In genomic region chr10:121926157-121926556, GRCh38 we compare ENCODE assay signal across 8 cellular contexts. TPM values are rescaled to one million over a fixed set of nuclear protein-coding genes. Genes with fewer than 3 reads are reported as not detected.
DNase-seq lines count a peak whose midpoint lies in the region; ATAC-seq and TF ChIP-seq lines count a peak whose summit lies in the region.

No MANE protein-coding gene starts in this region.

- TF ChIP-seq CTCF in Caco-2 (IDR thresholded peaks at IDR 0.05; ENCODE audit: insufficient read depth in 1 of 2, low read depth in 1 of 2, low read length in 1 of 2, severe bottlenecking in 1 of 2, unreplicated experiment in 1 of 2) (no peak), MM.1S (IDR thresholded peaks at IDR 0.05; ENCODE audit: low read length) (no peak), endodermal cell (conservative IDR thresholded peaks at IDR 0.05) (no peak), neutrophil (IDR thresholded peaks at IDR 0.05) (no peak)

- H3K4me3 Mint-ChIP-seq in Caco-2 (ENCODE audit: unreplicated experiment) (peak overlapping the region; percentile 82), endodermal cell (peak overlapping the region; percentile 92)

- H3K27me3 Mint-ChIP-seq in Caco-2 (ENCODE audit: insufficient read depth, unreplicated experiment) (no peaks in the 10 kb centered on the region), endodermal cell (ENCODE audit: insufficient read depth) (no peaks in the 10 kb centered on the region)

- ATAC-seq in GM21390 (IDR thresholded peaks at IDR 0.05; ENCODE audit: unreplicated experiment) = no peak

- H3K4me1 Mint-ChIP-seq in Caco-2 (ENCODE audit: low read depth, unreplicated experiment) (peaks cover 29% of the 10 kb centered on the region), endodermal cell (peaks cover 23% of the 10 kb centered on the region)

- TSS peak; percentile 15 for BruUV-seq in Caco-2 (replicated peaks; lab: Mats Ljungman, UMichigan)

- peaks cover 5% of the 10 kb centered on the region; the same call in 1 of the 2 replicates for H3F3A ChIP-seq in MM.1S (ENCODE audit: insufficient read depth, low read length)

- H3K27ac Mint-ChIP-seq in Caco-2 (ENCODE audit: unreplicated experiment) = peak overlapping the region; percentile 97
- no peak overlapping the region for H3K27ac Mint-ChIP-seq in endodermal cell

- in situ Hi-C loops in KBM-7 (cut with MboI; ENCODE audit: low pct_unique_long_range_greater_than_20kb, low sequenced_read_pairs) = no loop called here

- intact Hi-C loops in Caco-2 (cut with micrococcal nuclease; ENCODE audit: unreplicated experiment) = loop anchor here (5.0 kb wide), 2 partner anchors 126 to 201 kb away; no protein-coding TSS in a partner anchor

- CTCF ChIA-PET in Caco-2 (lab: Charles Lee) = no interaction called here

- H3K36me3 Mint-ChIP-seq in Caco-2 (ENCODE audit: insufficient read depth, unreplicated experiment) (peaks cover 51% of the 10 kb centered on the region), endodermal cell (ENCODE audit: low read depth) (peaks cover 17% of the 10 kb centered on the region)

- H3K9ac ChIP-seq in MM.1S (ENCODE audit: low read length) (no peak overlapping the region), endodermal cell (ENCODE audit: extremely low read depth, low read length, poor library complexity, severe bottlenecking) (no peak overlapping the region)

- H3K36me3 ChIP-seq in Caco-2 (ENCODE audit: control insufficient read depth, insufficient read depth, low read length) = peaks cover 3% of the 10 kb centered on the region; the same call in 1 of the 2 replicates
- no peaks in the 10 kb centered on the region for H3K36me3 ChIP-seq in MM.1S (replicated peaks; ENCODE audit: insufficient read depth, low read length)
- H3K36me3 ChIP-seq in endodermal cell (ENCODE audit: control insufficient read depth, insufficient read depth, low read length) = peaks cover 16% of the 10 kb centered on the region
- H3K36me3 ChIP-seq in neutrophil = peaks cover 21% of the 10 kb centered on the region

- no peaks in the 10 kb centered on the region for H4K20me1 ChIP-seq in MM.1S (ENCODE audit: insufficient read depth, low read length)

- no peak overlapping the region for H2AFZ ChIP-seq in MM.1S (ENCODE audit: low read length)

- no peaks in the 10 kb centered on the region for H3K9me3 ChIP-seq in Caco-2
- H3K9me3 ChIP-seq in MM.1S (replicated peaks; ENCODE audit: insufficient read depth, low read length) = no peaks in the 10 kb centered on the region
- no peaks in the 10 kb centered on the region for H3K9me3 ChIP-seq in endodermal cell (ENCODE audit: control insufficient read depth, low read length)
- no peaks in the 10 kb centered on the region for H3K9me3 ChIP-seq in neutrophil

- peak overlapping the region; percentile 89 for H3K4me2 ChIP-seq in MM.1S (ENCODE audit: low read depth, low read length)

- no peak for DNase-seq in Caco-2
- no peak for DNase-seq in MM.1S
- no peak for DNase-seq in endodermal cell
- DNase-seq in superior temporal gyrus (ENCODE audit: extremely low spot score) = no peak
- DNase-seq in KBM-7 = no peak
- no peak for DNase-seq in AML-193 (lab: John Stamatoyannopoulos, UW)

- H3K27me3 ChIP-seq in Caco-2 (replicated peaks; ENCODE audit: control insufficient read depth, insufficient read depth, low read length) (no peaks in the 10 kb centered on the region), MM.1S (replicated peaks; ENCODE audit: insufficient read depth, low read length) (no peaks in the 10 kb centered on the region), endodermal cell (ENCODE audit: control insufficient read depth, insufficient read depth, low read length, poor library complexity, severe bottlenecking) (no peaks in the 10 kb centered on the region), neutrophil (no peaks in the 10 kb centered on the region)

- peaks cover 36% of the 10 kb centered on the region for H3K79me2 ChIP-seq in MM.1S (ENCODE audit: low read length)

- H3K9me3 Mint-ChIP-seq in Caco-2 (ENCODE audit: unreplicated experiment) (no peaks in the 10 kb centered on the region), endodermal cell (no peaks in the 10 kb centered on the region)

- POLR2A ChIA-PET in Caco-2 (lab: Charles Lee) = interaction anchor here (0.6 kb wide), 1 partner anchor 187 kb away, joined by 4 read pairs; no protein-coding TSS in a partner anchor

- no peaks in the 10 kb centered on the region for H3K9me2 ChIP-seq in MM.1S (replicated peaks; ENCODE audit: insufficient read depth, low read length)

- H3K4me1 ChIP-seq in Caco-2 (peaks cover 40% of the 10 kb centered on the region), MM.1S (ENCODE audit: low read length) (peaks cover 3% of the 10 kb centered on the region; the same call in 1 of the 2 replicates), endodermal cell (ENCODE audit: control insufficient read depth, insufficient read depth, low read length) (peaks cover 23% of the 10 kb centered on the region), neutrophil (ENCODE audit: control insufficient read depth in 1 of 2, insufficient read depth in 1 of 2, low read depth in 1 of 2, low read length in 1 of 2) (peaks cover 25 to 28% of the 10 kb centered on the region in 2 experiments)

- 94% methylated on average over 2 of the region's 4 CpGs; no CpG with 5 or more reads in 1 of the 2 experiments for WGBS in endodermal cell (ENCODE audit: insufficient coverage in 1 of 2, insufficient read length in 1 of 2), 2 experiments

- H3K4me3 ChIP-seq in Caco-2 (ENCODE audit: low read depth, low read length) = peak overlapping the region; percentile 96
- H3K4me3 ChIP-seq in MM.1S (ENCODE audit: low read length) = peak overlapping the region; percentile 97; the same call in 1 of the 2 replicates
- H3K4me3 ChIP-seq in endodermal cell (ENCODE audit: low read length) = peak overlapping the region; percentile 94
- H3K4me3 ChIP-seq in neutrophil (ENCODE audit: low read depth in 1 of 2, low read length in 1 of 2) = peak overlapping the region in 1 of 2 experiments; percentile 98

- H3K27ac ChIP-seq in MM.1S (ENCODE audit: low read length) (no peak overlapping the region), endodermal cell (ENCODE audit: low read depth, low read length) (no peak overlapping the region), neutrophil (peak overlapping the region; percentile 90)

RNA-seq across cellular contexts. Expression of gene ATE1, which starts 1.7 kb away (rescaled TPM):
- 75.2 and 76.9 TPM in 2 replicates for total RNA-seq in Caco-2 (2022)
- total RNA-seq in endodermal cell = 10 to 100 TPM; 31.2 to 32.2 TPM
- 24.4 TPM for polyA plus RNA-seq in endodermal cell (2013, experiment 1 of 2)
- polyA plus RNA-seq in endodermal cell (2013, experiment 2 of 2) = 18.4 TPM

RNA-seq across cellular contexts. Expression of gene NSMCE4A, which starts 48.9 kb away (rescaled TPM):
- total RNA-seq in Caco-2 (2022) = 106 and 111 TPM in 2 replicates
- total RNA-seq in endodermal cell = 10 to 100 TPM; 55.3 to 69.7 TPM
- polyA plus RNA-seq in endodermal cell (2013, experiment 1 of 2) = 79.2 TPM
- 76.0 TPM for polyA plus RNA-seq in endodermal cell (2013, experiment 2 of 2)
